Comparison of ENCODE assay signal across 11 cellular contexts in genomic region chr9:98974554-98974953, GRCh38. TPM values are rescaled to one million over a fixed set of nuclear protein-coding genes. Genes with fewer than 3 reads are reported as not detected.
A peak's percentile ranks its signal among the peaks of the same experiment; 100 is the strongest.
DNase-seq lines count a peak whose midpoint lies in the region; ATAC-seq and TF ChIP-seq lines count a peak whose summit lies in the region.
"Had no signal": no experiment of that assay in that cellular context is flagged by ENCODE, and none has a peak within 500 bp of the region (broad histone marks: within the 10 kb centered on the region; RNA-seq: fewer than 3 reads in every experiment).

No MANE protein-coding gene starts in this region.

- POLR2A ChIA-PET in MCF 10A (lab: Yijun Ruan, JAX): no interaction called here

- H3K9me2 ChIP-seq in MM.1S (replicated peaks; ENCODE audit: insufficient read depth, low read length): no peaks in the 10 kb centered on the region

- H3K27me3 Mint-ChIP-seq in MCF 10A (ENCODE audit: insufficient read depth, unreplicated experiment): peaks cover 29% of the 10 kb centered on the region

- peak; percentile 7 for ATAC-seq in foreskin keratinocyte
- no peak for ATAC-seq in GM18517 (IDR thresholded peaks at IDR 0.05; ENCODE audit: unreplicated experiment)

- peak overlapping the region in 1 of 2 donors; percentile 74 for H3K27ac ChIP-seq in breast epithelium
- no peak overlapping the region for H3K27ac ChIP-seq in MM.1S (ENCODE audit: low read length)
- H3K27ac ChIP-seq in foreskin keratinocyte: no peak overlapping the region
- peak overlapping the region; percentile 81 for H3K27ac ChIP-seq in stomach smooth muscle (ENCODE audit: low read length)
- H3K27ac ChIP-seq: colonic mucosa had no signal

- intact Hi-C loops in breast epithelium (cut with DNase I; ENCODE audit: low total_unique reads): no loop called here
- intact Hi-C loops in MCF 10A (cut with micrococcal nuclease): no loop called here

- H3K9ac ChIP-seq in MM.1S (ENCODE audit: low read length) (no peak overlapping the region), stomach smooth muscle (ENCODE audit: low read length in 2 of 2) (peak overlapping the region; percentile 24 to 51)

- H3K4me3 Mint-ChIP-seq in MCF 10A (ENCODE audit: unreplicated experiment): no peak overlapping the region

- no peaks in the 10 kb centered on the region for H4K20me1 ChIP-seq in MM.1S (ENCODE audit: insufficient read depth, low read length)

- no peaks in the 10 kb centered on the region for H3F3A ChIP-seq in MM.1S (ENCODE audit: insufficient read depth, low read length)

- BruUV-seq in MCF 10A (replicated peaks; lab: Mats Ljungman, UMichigan): no TSS peak

- H3K36me3 ChIP-seq in breast epithelium (no peaks in the 10 kb centered on the region), MM.1S (replicated peaks; ENCODE audit: insufficient read depth, low read length) (no peaks in the 10 kb centered on the region), stomach smooth muscle (ENCODE audit: control insufficient read depth in 2 of 2, insufficient read depth in 2 of 2, low read length in 2 of 2) (no peaks in the 10 kb centered on the region)
- H3K36me3 ChIP-seq: colonic mucosa had no signal

- TF ChIP-seq POLR2A in breast epithelium (IDR thresholded peaks at IDR 0.05): no peak

- peak overlapping the region in 2 of 3 donors; percentile 2 to 42 for H3K4me3 ChIP-seq in breast epithelium
- peak overlapping the region; percentile 20; the same call in 1 of the 2 replicates for H3K4me3 ChIP-seq in MM.1S (ENCODE audit: low read length)
- peak overlapping the region in 1 of 2 donors; percentile 73 for H3K4me3 ChIP-seq in stomach smooth muscle (ENCODE audit: low read length in 2 of 2)
- H3K4me3 ChIP-seq: colonic mucosa had no signal

- no peaks in the 10 kb centered on the region for H3K4me1 ChIP-seq in breast epithelium
- H3K4me1 ChIP-seq in MM.1S (ENCODE audit: low read length): no peaks in the 10 kb centered on the region
- H3K4me1 ChIP-seq in foreskin keratinocyte: no peaks in the 10 kb centered on the region
- H3K4me1 ChIP-seq in stomach smooth muscle (ENCODE audit: control insufficient read depth, insufficient read depth, low read length): peaks cover 87% of the 10 kb centered on the region

- H3K79me2 ChIP-seq in MM.1S (ENCODE audit: low read length): no peaks in the 10 kb centered on the region

- CTCF ChIA-PET in MCF 10A (lab: Yijun Ruan, JAX): interaction anchor here (0.6 to 8.4 kb wide), 22 partner anchors 9 to 1928 kb away, joined by 3 to 96 read pairs (median 4); partner anchors contain the start of gene GALNT12

- H2AFZ ChIP-seq in MM.1S (ENCODE audit: low read length): peak overlapping the region; percentile 80

- TF ChIP-seq CTCF in breast epithelium (IDR thresholded peaks at IDR 0.05) (no peak), MCF 10A (IDR thresholded peaks at IDR 0.05; ENCODE audit: unreplicated experiment) (no peak), MM.1S (IDR thresholded peaks at IDR 0.05; ENCODE audit: low read length) (no peak), foreskin keratinocyte (conservative IDR thresholded peaks at IDR 0.05) (no peak)

- H3K27me3 ChIP-seq in breast epithelium (peaks cover 0 to 11% of the 10 kb centered on the region in 2 donors), MM.1S (replicated peaks; ENCODE audit: insufficient read depth, low read length) (peaks cover 8% of the 10 kb centered on the region; the same call in 1 of the 2 replicates), foreskin keratinocyte (peaks cover 33% of the 10 kb centered on the region), stomach smooth muscle (ENCODE audit: control insufficient read depth in 1 of 2, insufficient read depth in 2 of 2, low read length in 2 of 2) (no peaks in the 10 kb centered on the region)
- H3K27me3 ChIP-seq: colonic mucosa had no signal

- DNase-seq in breast epithelium (ENCODE audit: low spot score in 2 of 2): no peak
- DNase-seq in MCF 10A (ENCODE audit: unreplicated experiment): no peak
- DNase-seq in MM.1S: no peak
- no peak for DNase-seq in foreskin keratinocyte
- no peak for DNase-seq in COLO829 (ENCODE audit: low spot score)
- no peak for DNase-seq in C1 segment of cervical spinal cord (lab: John Stamatoyannopoulos, UW)
- DNase-seq: NCI-H1417 treated with DMSO at 0.1 percent for 48 hours had no signal

- no peaks in the 10 kb centered on the region for H3K9me3 Mint-ChIP-seq in MCF 10A (ENCODE audit: unreplicated experiment)
- H3K9me3 Mint-ChIP-seq: nephron progenitor cell had no signal

- no peaks in the 10 kb centered on the region for H3K4me1 Mint-ChIP-seq in MCF 10A (ENCODE audit: insufficient read depth, unreplicated experiment)

- peak overlapping the region; percentile 90; the same call in 1 of the 2 replicates for H3K4me2 ChIP-seq in MM.1S (ENCODE audit: low read depth, low read length)

- H3K36me3 Mint-ChIP-seq in MCF 10A (ENCODE audit: insufficient read depth, unreplicated experiment): no peaks in the 10 kb centered on the region

- H3K27ac Mint-ChIP-seq in MCF 10A (ENCODE audit: low read depth, unreplicated experiment): no peak overlapping the region
- H3K27ac Mint-ChIP-seq: nephron progenitor cell had no signal

- H3K9me3 ChIP-seq in breast epithelium: no peaks in the 10 kb centered on the region
- H3K9me3 ChIP-seq in MM.1S (replicated peaks; ENCODE audit: insufficient read depth, low read length): no peaks in the 10 kb centered on the region
- H3K9me3 ChIP-seq in stomach smooth muscle (ENCODE audit: control insufficient read depth in 2 of 2, low read length in 2 of 2): no peaks in the 10 kb centered on the region
- H3K9me3 ChIP-seq: colonic mucosa had no signal

RNA-seq across cellular contexts. Expression of gene COL15A1, which starts 30.8 kb away (rescaled TPM):
- total RNA-seq in breast epithelium: 10 to 100 TPM; 13.9 to 47.8 (median 32.4) TPM
- total RNA-seq in MCF 10A (2022): not detected in 2 replicates
- not detected in 2 replicates for total RNA-seq in foreskin keratinocyte
- polyA plus RNA-seq in foreskin keratinocyte: 0.01 TPM in 1 of 2 replicates, not detected in the other

Comparison
In these comparisons a context has a peak if more than half of its experiments do, and no peak if none do; other contexts are left out.
1. RNA of gene COL15A1, which starts 30.8 kb away (total RNA-seq): 13.9 to 47.8 TPM in breast epithelium; not detected in MCF 10A and not detected in foreskin keratinocyte; every median in the first group is over 10 times any median in the second.